In the genomic region with DNA sequence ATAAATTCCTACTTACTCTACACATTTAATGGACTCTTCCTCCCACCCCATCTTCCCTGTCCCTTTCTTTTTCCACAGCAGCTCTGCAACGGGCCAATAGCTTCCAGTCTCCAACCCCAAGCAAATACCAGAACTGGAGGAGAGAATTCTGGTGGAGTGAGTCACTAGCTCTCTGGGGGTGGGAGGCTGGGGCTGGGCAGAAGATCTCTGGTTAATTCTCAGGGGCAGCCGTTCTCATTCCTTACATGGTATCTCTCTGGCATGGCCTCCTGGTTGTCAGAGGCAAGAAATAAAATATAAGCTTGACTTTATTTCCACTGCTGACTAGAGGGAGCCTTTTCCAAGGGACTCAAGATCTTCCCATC, we compare ENCODE assay signal across 9 cellular contexts.
DNase-seq lines count a peak whose midpoint lies in the region; ATAC-seq and TF ChIP-seq lines count a peak whose summit lies in the region.
"Had no signal": no experiment of that assay in that cellular context is flagged by ENCODE, and none has a peak within 500 bp of the region (broad histone marks: within the 10 kb centered on the region; RNA-seq: fewer than 3 reads in every experiment).

No MANE protein-coding gene starts in this region.

- intact Hi-C loops in Right ventricle myocardium inferior (cut with DNase I), result no loop called here

- peak; percentile 99 for DNase-seq in EH (ENCODE audit: low read depth)
- peak; percentile 61 to 77 for DNase-seq in SW 1271 (lab: John Stamatoyannopoulos, UW)
- DNase-seq in Right ventricle myocardium inferior (ENCODE audit: missing footprints), result no peak
- peak; percentile 77 for DNase-seq in retinal pigment epithelial cell (ENCODE audit: low read depth)
- DNase-seq in T-helper 2 cell treated with Interferon-gamma antibody and Interleukin-4, amounts not matched to agents 5 μg/mL and 100 μg/mL, for 36 hours (ENCODE audit: low spot score), result no peak
- no peak for DNase-seq in immature natural killer cell
- no peak for DNase-seq in NCI-H526 (lab: John Stamatoyannopoulos, UW)

- peak; percentile 56 for ATAC-seq in Right ventricle myocardium inferior
- no peak for ATAC-seq in HG02763 (IDR thresholded peaks at IDR 0.05; ENCODE audit: unreplicated experiment)
- ATAC-seq: stimulated activated memory B cell treated with anti-CD40 and anti-IgM and Interleukin-4, amounts not matched to agents 10 μg/mL and 1 μg/mL and 100 μg/mL, for 72 hours had no signal

- H3K9me3 Mint-ChIP-seq in T-helper 2 cell treated with Interferon-gamma antibody and Interleukin-4, amounts not matched to agents 5 μg/mL and 100 μg/mL, for 36 hours, result no peaks in the 10 kb centered on the region
- no peaks in the 10 kb centered on the region for H3K9me3 Mint-ChIP-seq in immature natural killer cell
- H3K9me3 Mint-ChIP-seq: stimulated activated memory B cell treated with anti-CD40 and anti-IgM and Interleukin-4, amounts not matched to agents 10 μg/mL and 1 μg/mL and 100 μg/mL, for 72 hours had no signal

- H3K4me3 Mint-ChIP-seq in T-helper 2 cell treated with Interferon-gamma antibody and Interleukin-4, amounts not matched to agents 5 μg/mL and 100 μg/mL, for 36 hours, result no peak overlapping the region
- no peak overlapping the region for H3K4me3 Mint-ChIP-seq in immature natural killer cell
- H3K4me3 Mint-ChIP-seq: stimulated activated memory B cell treated with anti-CD40 and anti-IgM and Interleukin-4, amounts not matched to agents 10 μg/mL and 1 μg/mL and 100 μg/mL, for 72 hours had no signal

- H3K4me1 Mint-ChIP-seq in T-helper 2 cell treated with Interferon-gamma antibody and Interleukin-4, amounts not matched to agents 5 μg/mL and 100 μg/mL, for 36 hours (ENCODE audit: low read depth), result peaks cover 14% of the 10 kb centered on the region
- peaks cover 4 to 8% of the 10 kb centered on the region in 2 donors for H3K4me1 Mint-ChIP-seq in immature natural killer cell

- no peak overlapping the region for H3K4me3 ChIP-seq in retinal pigment epithelial cell (ENCODE audit: low read length)

- no peaks in the 10 kb centered on the region for H3K36me3 Mint-ChIP-seq in T-helper 2 cell treated with Interferon-gamma antibody and Interleukin-4, amounts not matched to agents 5 μg/mL and 100 μg/mL, for 36 hours (ENCODE audit: low read depth)
- H3K36me3 Mint-ChIP-seq in immature natural killer cell, result no peaks in the 10 kb centered on the region
- H3K36me3 Mint-ChIP-seq: stimulated activated memory B cell treated with anti-CD40 and anti-IgM and Interleukin-4, amounts not matched to agents 10 μg/mL and 1 μg/mL and 100 μg/mL, for 72 hours had no signal

- no peak for TF ChIP-seq CTCF in retinal pigment epithelial cell (conservative IDR thresholded peaks at IDR 0.05; ENCODE audit: low read depth, low read length)

- no peaks in the 10 kb centered on the region for H3K27me3 Mint-ChIP-seq in T-helper 2 cell treated with Interferon-gamma antibody and Interleukin-4, amounts not matched to agents 5 μg/mL and 100 μg/mL, for 36 hours (ENCODE audit: low read depth)
- peaks cover 0 to 4% (median 2%) of the 10 kb centered on the region in 3 donors for H3K27me3 Mint-ChIP-seq in immature natural killer cell (ENCODE audit: low read depth in 3 of 3)

- H3K27ac Mint-ChIP-seq in T-helper 2 cell treated with Interferon-gamma antibody and Interleukin-4, amounts not matched to agents 5 μg/mL and 100 μg/mL, for 36 hours, result no peak overlapping the region
- H3K27ac Mint-ChIP-seq in immature natural killer cell, result no peak overlapping the region
- H3K27ac Mint-ChIP-seq: stimulated activated memory B cell treated with anti-CD40 and anti-IgM and Interleukin-4, amounts not matched to agents 10 μg/mL and 1 μg/mL and 100 μg/mL, for 72 hours had no signal

Comparison
In these comparisons a context has a peak if more than half of its experiments do, and no peak if none do; other contexts are left out.
1. DNase-seq: peak in EH (single experiment), SW 1271 (2 of 2) and retinal pigment epithelial cell (single experiment); none in Right ventricle myocardium inferior (single experiment), T-helper 2 cell treated with Interferon-gamma antibody and Interleukin-4, amounts not matched to agents 5 μg/mL and 100 μg/mL, for 36 hours (single experiment), immature natural killer cell (0 of 3) and NCI-H526 (0 of 2).